In genomic region chr2:36785179-36785795, GRCh38 we compare ENCODE assay signal across 9 cellular contexts.
DNase-seq lines count a peak whose midpoint lies in the region; ATAC-seq and TF ChIP-seq lines count a peak whose summit lies in the region.
"Had no signal": no experiment of that assay in that cellular context is flagged by ENCODE, and none has a peak within 500 bp of the region (broad histone marks: within the 10 kb centered on the region; RNA-seq: fewer than 3 reads in every experiment).

No MANE protein-coding gene starts in this region.

- H3K4me3 ChIP-seq in DOHH2 (ENCODE audit: low read length) (no peak overlapping the region), MM.1S (ENCODE audit: low read length) (no peak overlapping the region)

- POLR2A ChIA-PET in activated naive CD8-positive, alpha-beta T cell treated with anti-CD3 and anti-CD28 coated beads, Interleukin-2, amount 10 ng/mL, durations not matched to agents 7 days and 5 days (lab: Charles Lee), result no interaction called here

- no peaks in the 10 kb centered on the region for H3K9me3 Mint-ChIP-seq in activated naive CD8-positive, alpha-beta T cell treated with anti-CD3 and anti-CD28 coated beads, Interleukin-2, amount 10 ng/mL, durations not matched to agents 7 days and 5 days
- H3K9me3 Mint-ChIP-seq: dendritic cell treated with granulocyte-macrophage colony-stimulating factor and Interleukin-4, amounts not matched to agents 40 ng/mL and 50 ng/mL, for 4 days had no signal

- H4K20me1 ChIP-seq in DOHH2 (ENCODE audit: control insufficient read depth, insufficient read depth, low read depth, low read length) (no peaks in the 10 kb centered on the region), MM.1S (ENCODE audit: insufficient read depth, low read length) (no peaks in the 10 kb centered on the region)

- no peak overlapping the region for H3K9ac ChIP-seq in MM.1S (ENCODE audit: low read length)

- H3K4me1 Mint-ChIP-seq in activated naive CD8-positive, alpha-beta T cell treated with anti-CD3 and anti-CD28 coated beads, Interleukin-2, amount 10 ng/mL, durations not matched to agents 7 days and 5 days, result peaks cover 11% of the 10 kb centered on the region

- H3K4me1 ChIP-seq in DOHH2 (ENCODE audit: control insufficient read depth, low read length) (peaks cover 9% of the 10 kb centered on the region), MM.1S (ENCODE audit: low read length) (no peaks in the 10 kb centered on the region)

- peak; percentile 70 for ATAC-seq in activated naive CD8-positive, alpha-beta T cell treated with anti-CD3 and anti-CD28 coated beads, Interleukin-2, amount 10 ng/mL, durations not matched to agents 7 days and 5 days (ENCODE audit: low read depth)
- ATAC-seq in left ventricle myocardium superior (peak; percentile 63), sciatic nerve (peak; percentile 55), GM21737 (IDR thresholded peaks at IDR 0.05; ENCODE audit: unreplicated experiment) (no peak)

- peak; percentile 95 for TF ChIP-seq CTCF in DOHH2 (IDR thresholded peaks at IDR 0.05; ENCODE audit: low read depth, low read length, poor library complexity, severe bottlenecking)
- TF ChIP-seq CTCF in MM.1S (IDR thresholded peaks at IDR 0.05; ENCODE audit: low read length), result peak; percentile 95

- H3K79me2 ChIP-seq in DOHH2 (ENCODE audit: control insufficient read depth, low read length) (no peaks in the 10 kb centered on the region), MM.1S (ENCODE audit: low read length) (no peaks in the 10 kb centered on the region)

- peaks cover 21% of the 10 kb centered on the region for H3K27me3 ChIP-seq in DOHH2 (ENCODE audit: control insufficient read depth, low read length)
- H3K27me3 ChIP-seq in MM.1S (replicated peaks; ENCODE audit: insufficient read depth, low read length), result no peaks in the 10 kb centered on the region

- peaks cover 25% of the 10 kb centered on the region for H3K27me3 Mint-ChIP-seq in activated naive CD8-positive, alpha-beta T cell treated with anti-CD3 and anti-CD28 coated beads, Interleukin-2, amount 10 ng/mL, durations not matched to agents 7 days and 5 days
- H3K27me3 Mint-ChIP-seq: dendritic cell treated with granulocyte-macrophage colony-stimulating factor and Interleukin-4, amounts not matched to agents 40 ng/mL and 50 ng/mL, for 4 days had no signal

- H3K9me3 ChIP-seq in DOHH2 (ENCODE audit: control insufficient read depth, insufficient read depth, low read length), result no peaks in the 10 kb centered on the region
- H3K9me3 ChIP-seq in MM.1S (replicated peaks; ENCODE audit: insufficient read depth, low read length), result no peaks in the 10 kb centered on the region

- intact Hi-C loops in left ventricle myocardium superior (cut with micrococcal nuclease) (no loop called here), sciatic nerve (cut with DNase I) (no loop called here)

- H3K36me3 ChIP-seq in DOHH2 (ENCODE audit: control insufficient read depth, low read length) (no peaks in the 10 kb centered on the region), MM.1S (replicated peaks; ENCODE audit: insufficient read depth, low read length) (no peaks in the 10 kb centered on the region)

- H3K9me2 ChIP-seq in DOHH2 (replicated peaks; ENCODE audit: control insufficient read depth, low read length) (no peaks in the 10 kb centered on the region), MM.1S (replicated peaks; ENCODE audit: insufficient read depth, low read length) (no peaks in the 10 kb centered on the region)

- H3K4me2 ChIP-seq in DOHH2 (ENCODE audit: low read length) (no peak overlapping the region), MM.1S (ENCODE audit: low read depth, low read length) (no peak overlapping the region)

- H3K27ac Mint-ChIP-seq in activated naive CD8-positive, alpha-beta T cell treated with anti-CD3 and anti-CD28 coated beads, Interleukin-2, amount 10 ng/mL, durations not matched to agents 7 days and 5 days, result no peak overlapping the region
- H3K27ac Mint-ChIP-seq: dendritic cell treated with granulocyte-macrophage colony-stimulating factor and Interleukin-4, amounts not matched to agents 40 ng/mL and 50 ng/mL, for 4 days had no signal

- H3F3A ChIP-seq in DOHH2 (ENCODE audit: control insufficient read depth, insufficient read depth) (no peaks in the 10 kb centered on the region), MM.1S (ENCODE audit: insufficient read depth, low read length) (no peaks in the 10 kb centered on the region)

- H2AFZ ChIP-seq in MM.1S (ENCODE audit: low read length), result no peak overlapping the region

- no peaks in the 10 kb centered on the region for H3K36me3 Mint-ChIP-seq in activated naive CD8-positive, alpha-beta T cell treated with anti-CD3 and anti-CD28 coated beads, Interleukin-2, amount 10 ng/mL, durations not matched to agents 7 days and 5 days

- H3K27ac ChIP-seq in DOHH2 (ENCODE audit: low read depth, low read length), result no peak overlapping the region
- H3K27ac ChIP-seq in MM.1S (ENCODE audit: low read length), result no peak overlapping the region

- DNase-seq in H4 (ENCODE audit: low spot score) (peak; percentile 2), MM.1S (peak; percentile 75), SKM-1 (lab: John Stamatoyannopoulos, UW; ENCODE audit: unreplicated experiment) (peak; percentile 28), left ventricle myocardium superior (peak; percentile 44), sciatic nerve (ENCODE audit: low spot score) (peak; percentile 71)
- DNase-seq in activated naive CD8-positive, alpha-beta T cell treated with anti-CD3 and anti-CD28 coated beads, Interleukin-2, amount 10 ng/mL, durations not matched to agents 7 days and 5 days, result peak; percentile 74

- H3K4me3 Mint-ChIP-seq in activated naive CD8-positive, alpha-beta T cell treated with anti-CD3 and anti-CD28 coated beads, Interleukin-2, amount 10 ng/mL, durations not matched to agents 7 days and 5 days, result no peak overlapping the region
- H3K4me3 Mint-ChIP-seq: dendritic cell treated with granulocyte-macrophage colony-stimulating factor and Interleukin-4, amounts not matched to agents 40 ng/mL and 50 ng/mL, for 4 days had no signal

Comparison
In these comparisons a context has a peak if more than half of its experiments do, and no peak if none do; other contexts are left out.
1. DNase-seq: peak in every context shown above with its lines; median percentile 75 in MM.1S; 74 in activated naive CD8-positive, alpha-beta T cell treated with anti-CD3 and anti-CD28 coated beads, Interleukin-2, amount 10 ng/mL, durations not matched to agents 7 days and 5 days; 71 in sciatic nerve; 44 in left ventricle myocardium superior; 28 in SKM-1; 2 in H4.